In genomic region chr12:112584266-112584722, GRCh38 we compare ENCODE assay signal across 1 cellular context.
TF ChIP-seq lines count a peak whose summit lies in the region.

No MANE protein-coding gene starts in this region.

TF ChIP-seq in K562, 482 proteins besides CTCF, POLR2A, EP300 and RAD21 (continues in another document):
- TF ChIP-seq TFE3 (CRISPR knock-in tag; IDR thresholded peaks at IDR 0.05) (peak; percentile 74), CREM (IDR thresholded peaks at IDR 0.05; ENCODE audit: low read depth) (peak; percentile 70), ZNF696 (CRISPR knock-in tag; conservative IDR thresholded peaks at IDR 0.05) (no peak), MECOM (CRISPR knock-in tag; IDR thresholded peaks at IDR 0.05) (no peak), ZBTB7A (IDR thresholded peaks at IDR 0.05; ENCODE audit: borderline replicate concordance, control insufficient read depth, low read depth, low read length) (no peak), MNT (conservative IDR thresholded peaks at IDR 0.05) (peak; percentile 28 to 39; a peak in 1 of 4 replicates), ZNF316 (IDR thresholded peaks at IDR 0.05) (peak; percentile 86), NCOA4 (IDR thresholded peaks at IDR 0.05; ENCODE audit: partially characterized antibody) (no peak), E2F6 (IDR thresholded peaks at IDR 0.05; ENCODE audit: borderline replicate concordance in 1 of 2, extremely low read depth in 1 of 2, insufficient read depth in 1 of 2, insufficient read length in 1 of 2, low read depth in 1 of 2, low read length in 1 of 2, poor library complexity in 1 of 2, severe bottlenecking in 1 of 2) (peak in 1 of 2 experiments; percentile 18), GATAD2A (IDR thresholded peaks at IDR 0.05) (no peak), ATF7 (IDR thresholded peaks at IDR 0.05) (peak; percentile 45; the same call in 1 of the 2 replicates), ZNF41 (CRISPR knock-in tag; conservative IDR thresholded peaks at IDR 0.05) (no peak), ATF6 (CRISPR knock-in tag; IDR thresholded peaks at IDR 0.05) (no peak), SMC3 (conservative IDR thresholded peaks at IDR 0.05; ENCODE audit: insufficient read depth, low read depth, low read length) (no peak), NKRF (IDR thresholded peaks at IDR 0.05; ENCODE audit: borderline replicate concordance) (no peak), ZNF3 (CRISPR knock-in tag; IDR thresholded peaks at IDR 0.05) (no peak), HOMEZ (CRISPR knock-in tag; IDR thresholded peaks at IDR 0.05) (no peak), NFYB (IDR thresholded peaks at IDR 0.05; ENCODE audit: extremely low read depth, insufficient read length) (peak; percentile 88), RAD51 (IDR thresholded peaks at IDR 0.05; ENCODE audit: borderline replicate concordance, low read depth) (peak; percentile 92), SMAD2 (IDR thresholded peaks at IDR 0.05; ENCODE audit: low read depth, low read length) (no peak), TOE1 (IDR thresholded peaks at IDR 0.05; ENCODE audit: borderline replicate concordance) (peak; percentile 83), TOE1 (CRISPR knock-in tag; IDR thresholded peaks at IDR 0.05; ENCODE audit: borderline replicate concordance, low read depth) (no peak), JUND (IDR thresholded peaks at IDR 0.05; ENCODE audit: borderline replicate concordance, low read depth, low read length) (0 out of 2 replicates have a peak, but pooled peaks have one; percentile 2), JUND (tag; IDR thresholded peaks at IDR 0.05; ENCODE audit: borderline replicate concordance, low read depth, low read length) (no peak), NR2C2 (CRISPR knock-in tag; IDR thresholded peaks at IDR 0.05) (no peak), NR2C2 (tag; IDR thresholded peaks at IDR 0.05) (peak; percentile 61), MAZ (CRISPR knock-in tag; conservative IDR thresholded peaks at IDR 0.05 in 1 of 2, IDR thresholded peaks at IDR 0.05 in 1 of 2) (0 out of 4 replicates have a peak, but pooled peaks of 1 of the 2 experiments have one; percentile 32), SETDB1 (IDR thresholded peaks at IDR 0.05; ENCODE audit: low read length) (no peak), BRD4 (IDR thresholded peaks at IDR 0.05) (no peak), REST (CRISPR knock-in tag; IDR thresholded peaks at IDR 0.05; ENCODE audit: low read depth) (no peak), TCFL5 (CRISPR knock-in tag; conservative IDR thresholded peaks at IDR 0.05) (no peak), ELF1 (tag; IDR thresholded peaks at IDR 0.05) (peak; percentile 77), USF1 (CRISPR knock-in tag; IDR thresholded peaks at IDR 0.05) (peak; percentile 91), SIRT6 (IDR thresholded peaks at IDR 0.05; ENCODE audit: low read depth, low read length) (no peak), MYC (IDR thresholded peaks at IDR 0.05; ENCODE audit: low read depth, low read length) (no peak), MYC (CRISPR knock-in tag; IDR thresholded peaks at IDR 0.05; ENCODE audit: borderline replicate concordance, low read depth) (no peak), ARHGAP35 (IDR thresholded peaks at IDR 0.05; ENCODE audit: partially characterized antibody) (no peak), CXXC5 (CRISPR knock-in tag; IDR thresholded peaks at IDR 0.05) (peak; percentile 31; the same call in 1 of the 2 replicates), ZNF280B (CRISPR knock-in tag; IDR thresholded peaks at IDR 0.05) (no peak), NR4A1 (CRISPR knock-in tag; IDR thresholded peaks at IDR 0.05) (no peak), NR4A1 (tag; IDR thresholded peaks at IDR 0.05) (no peak), ZBTB49 (CRISPR knock-in tag; IDR thresholded peaks at IDR 0.05; ENCODE audit: borderline replicate concordance) (no peak), GABPA (tag; conservative IDR thresholded peaks at IDR 0.05; ENCODE audit: low read depth) (peak; percentile 60), USF2 (CRISPR knock-in tag; IDR thresholded peaks at IDR 0.05) (peak; percentile 92)
